11 cellular contexts compared by ENCODE assay signal in the genomic region with DNA sequence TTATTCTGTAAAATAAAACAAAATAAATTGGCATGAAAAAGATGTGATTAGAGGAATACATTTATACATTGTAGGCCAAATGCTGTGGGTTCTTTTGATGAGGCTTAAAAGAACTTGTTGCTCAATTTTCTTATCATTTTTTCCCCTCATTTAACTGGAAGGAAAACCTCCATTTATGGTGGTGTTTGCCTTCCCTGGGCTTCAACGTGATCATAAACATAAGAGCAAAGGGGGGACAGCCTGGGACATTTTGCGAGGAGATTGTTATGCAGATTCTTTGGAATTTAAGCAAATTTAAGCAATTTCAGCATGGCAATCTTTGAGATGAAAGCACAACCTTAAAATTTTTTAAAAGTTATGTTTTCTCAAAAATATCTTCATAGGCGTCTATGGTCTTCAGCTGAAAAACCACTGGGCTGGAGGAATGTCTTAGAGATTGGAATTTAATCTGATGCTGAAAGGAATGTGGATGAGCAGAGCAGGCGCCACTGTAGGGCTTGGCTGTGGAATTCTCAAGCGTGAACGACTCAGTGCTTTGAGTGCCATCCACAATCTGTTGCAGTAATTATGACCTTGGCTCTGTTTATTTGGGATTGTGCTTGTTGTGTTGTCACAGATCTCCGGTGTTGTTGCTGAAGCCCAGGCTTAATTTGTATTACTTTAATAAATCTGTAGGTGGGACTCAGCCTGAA.
A peak's percentile ranks its signal among the peaks of the same experiment; 100 is the strongest.
DNase-seq lines count a peak whose midpoint lies in the region; ATAC-seq, FAIRE-seq and TF ChIP-seq lines count a peak whose summit lies in the region.
"Had no signal": no experiment of that assay in that cellular context is flagged by ENCODE, and none has a peak within 500 bp of the region (broad histone marks: within the 10 kb centered on the region; RNA-seq: fewer than 3 reads in every experiment).

No MANE protein-coding gene starts in this region.

- H3K9me3 ChIP-seq in prostate gland = no peaks in the 10 kb centered on the region

- H3K4me1 ChIP-seq in prostate gland (replicated peaks) = no peaks in the 10 kb centered on the region

- WGBS in prostate gland = 68% methylated on average over 7 of the region's 7 CpGs

- H3K4me3 ChIP-seq in prostate gland = no peak overlapping the region

- no peaks in the 10 kb centered on the region for H3K27me3 ChIP-seq in prostate gland (replicated peaks; ENCODE audit: insufficient read depth)

- DNase-seq in left cardiac atrium = no peak
- no peak for DNase-seq in cardiac septum (ENCODE audit: low spot score)
- peak; percentile 40 for DNase-seq in RCC 7860 (ENCODE audit: low spot score)
- peak; percentile 67 for DNase-seq in iris pigment epithelial cell (ENCODE audit: low read depth)
- peak; percentile 71 for DNase-seq in urothelium cell line (ENCODE audit: low spot score)
- DNase-seq in NCI-H187 (lab: John Stamatoyannopoulos, UW) = no peak
- DNase-seq in prostate gland (ENCODE audit: low spot score) = no peak
- DNase-seq: AML-193, GF-D8, NCI-H1417 treated with DMSO at 0.1 percent for 48 hours had no signal

- TF ChIP-seq CTCF in prostate gland (IDR thresholded peaks at IDR 0.05) = no peak

- H3K27ac ChIP-seq in prostate gland = no peak overlapping the region

- H3K36me3 ChIP-seq in prostate gland = no peaks in the 10 kb centered on the region

- no peak for TF ChIP-seq POLR2A in prostate gland (IDR thresholded peaks at IDR 0.05)

- ATAC-seq in left cardiac atrium (peak; percentile 57 to 59), HG03159 (IDR thresholded peaks at IDR 0.05; ENCODE audit: unreplicated experiment) (no peak)

- FAIRE-seq in RCC 7860 (lab: Jason Lieb, UNC) (no peak), urothelium cell line (lab: Jason Lieb, UNC) (peak; percentile 72)

- intact Hi-C loops in left cardiac atrium (cut with DNase I) = no loop called here
- intact Hi-C loops in cardiac septum (cut with DNase I) = no loop called here
- intact Hi-C loops in prostate gland (cut with DNase I) = no loop called here

Comparison
In these comparisons a context has a peak if more than half of its experiments do, and no peak if none do; other contexts are left out.
1. DNase-seq: peak in RCC 7860 (single experiment), iris pigment epithelial cell (single experiment) and urothelium cell line (single experiment); none in left cardiac atrium (single experiment), cardiac septum (single experiment), NCI-H187 (0 of 2) and prostate gland (single experiment).